In genomic region chr9:70407081-70407503, GRCh38 we compare ENCODE assay signal across 9 cellular contexts. TPM values are rescaled to one million over a fixed set of nuclear protein-coding genes. Genes with fewer than 3 reads are reported as not detected.
DNase-seq lines count a peak whose midpoint lies in the region; ATAC-seq lines count a peak whose summit lies in the region.
"Had no signal": no experiment of that assay in that cellular context is flagged by ENCODE, and none has a peak within 500 bp of the region (broad histone marks: within the 10 kb centered on the region; RNA-seq: fewer than 3 reads in every experiment).

No MANE protein-coding gene starts in this region.

- peaks cover 75% of the 10 kb centered on the region for H3K4me1 Mint-ChIP-seq in activated CD4-positive, alpha-beta T cell treated with anti-CD3 and anti-CD28 coated beads for 36 hours
- peaks cover 76% of the 10 kb centered on the region for H3K4me1 Mint-ChIP-seq in activated CD4-positive, alpha-beta T cell treated with anti-CD3 and anti-CD28 coated beads, Interleukin-2, amount 10 ng/mL, durations not matched to agents 7 days and 5 days

- CTCF ChIA-PET in activated CD4-positive, alpha-beta T cell treated with anti-CD3 and anti-CD28 coated beads for 36 hours (lab: Charles Lee): interaction anchor here (0.6 to 1.7 kb wide), 3 partner anchors 8 to 207 kb away, joined by 3 to 5 read pairs (median 3); no protein-coding TSS in a partner anchor
- CTCF ChIA-PET in activated CD4-positive, alpha-beta T cell treated with anti-CD3 and anti-CD28 coated beads, Interleukin-2, amount 10 ng/mL, durations not matched to agents 7 days and 5 days (lab: Charles Lee): interaction anchor here (0.7 to 1.3 kb wide), 2 partner anchors 19 to 1496 kb away, joined by 3 read pairs; no protein-coding TSS in a partner anchor

- H3K27ac ChIP-seq in substantia nigra (ENCODE audit: low read depth, low read length, poor library complexity, severe bottlenecking): peak overlapping the region; percentile 54

- POLR2A ChIA-PET in activated CD4-positive, alpha-beta T cell treated with anti-CD3 and anti-CD28 coated beads for 36 hours (lab: Charles Lee): interaction anchor here (0.6 to 0.7 kb wide), 2 partner anchors 101 to 159 kb away, joined by 4 to 5 read pairs; no protein-coding TSS in a partner anchor
- POLR2A ChIA-PET in activated CD4-positive, alpha-beta T cell treated with anti-CD3 and anti-CD28 coated beads, Interleukin-2, amount 10 ng/mL, durations not matched to agents 7 days and 5 days (lab: Charles Lee): no interaction called here

- H3K27me3 ChIP-seq in adipocyte (replicated peaks; ENCODE audit: control insufficient read depth, insufficient read depth, low read length): no peaks in the 10 kb centered on the region

- peak overlapping the region; percentile 69 for H3K9ac ChIP-seq in adipocyte (ENCODE audit: low read length)

- no peaks in the 10 kb centered on the region for H3K9me3 ChIP-seq in adipocyte (ENCODE audit: control insufficient read depth, low read length)

- intact Hi-C loops in activated CD4-positive, alpha-beta T cell treated with anti-CD3 and anti-CD28 coated beads for 36 hours (cut with DNase I, micrococcal nuclease): loop anchor here (2.0 to 10.0 kb wide), 2 partner anchors 16 to 1378 kb away; no protein-coding TSS in a partner anchor
- intact Hi-C loops in posterior cingulate gyrus (cut with DNase I): loop anchor here (5.0 kb wide), 1 partner anchor 55 kb away; no protein-coding TSS in a partner anchor

- DNase-seq in activated CD4-positive, alpha-beta T cell treated with anti-CD3 and anti-CD28 coated beads for 36 hours: no peak
- no peak for DNase-seq in activated CD4-positive, alpha-beta T cell treated with anti-CD3 and anti-CD28 coated beads, Interleukin-2, amount 10 ng/mL, durations not matched to agents 7 days and 5 days
- DNase-seq in adipocyte (ENCODE audit: low read depth) (peak; percentile 79), kidney tubule cell (ENCODE audit: low spot score) (peak; percentile 91), substantia nigra (lab: John Stamatoyannopoulos, UW) (no peak), posterior cingulate gyrus (no peak), NCI-H1092 treated with DMSO at 0.1 percent for 48 hours (lab: John Stamatoyannopoulos, UW) (no peak)
- DNase-seq: DMS153 had no signal

- no peaks in the 10 kb centered on the region for H3K9me3 Mint-ChIP-seq in activated CD4-positive, alpha-beta T cell treated with anti-CD3 and anti-CD28 coated beads for 36 hours (ENCODE audit: low read depth)
- no peaks in the 10 kb centered on the region for H3K9me3 Mint-ChIP-seq in activated CD4-positive, alpha-beta T cell treated with anti-CD3 and anti-CD28 coated beads, Interleukin-2, amount 10 ng/mL, durations not matched to agents 7 days and 5 days

- H3K4me1 ChIP-seq in adipocyte (ENCODE audit: control insufficient read depth, insufficient read depth, low read length): peaks cover 77% of the 10 kb centered on the region

- ATAC-seq in activated CD4-positive, alpha-beta T cell treated with anti-CD3 and anti-CD28 coated beads for 36 hours: no peak
- no peak for ATAC-seq in GM18873 (IDR thresholded peaks at IDR 0.05; ENCODE audit: low FRiP score, unreplicated experiment)

- peak overlapping the region; percentile 96 for H3K27ac Mint-ChIP-seq in activated CD4-positive, alpha-beta T cell treated with anti-CD3 and anti-CD28 coated beads for 36 hours
- H3K27ac Mint-ChIP-seq in activated CD4-positive, alpha-beta T cell treated with anti-CD3 and anti-CD28 coated beads, Interleukin-2, amount 10 ng/mL, durations not matched to agents 7 days and 5 days: no peak overlapping the region

- H3K27me3 Mint-ChIP-seq in activated CD4-positive, alpha-beta T cell treated with anti-CD3 and anti-CD28 coated beads for 36 hours: no peaks in the 10 kb centered on the region
- no peaks in the 10 kb centered on the region for H3K27me3 Mint-ChIP-seq in activated CD4-positive, alpha-beta T cell treated with anti-CD3 and anti-CD28 coated beads, Interleukin-2, amount 10 ng/mL, durations not matched to agents 7 days and 5 days

- H3K36me3 Mint-ChIP-seq in activated CD4-positive, alpha-beta T cell treated with anti-CD3 and anti-CD28 coated beads for 36 hours (ENCODE audit: low read depth): peaks cover 17% of the 10 kb centered on the region
- peaks cover 10% of the 10 kb centered on the region for H3K36me3 Mint-ChIP-seq in activated CD4-positive, alpha-beta T cell treated with anti-CD3 and anti-CD28 coated beads, Interleukin-2, amount 10 ng/mL, durations not matched to agents 7 days and 5 days (ENCODE audit: low read depth)

- H3K4me3 Mint-ChIP-seq in activated CD4-positive, alpha-beta T cell treated with anti-CD3 and anti-CD28 coated beads for 36 hours: peak overlapping the region; percentile 39
- H3K4me3 Mint-ChIP-seq in activated CD4-positive, alpha-beta T cell treated with anti-CD3 and anti-CD28 coated beads, Interleukin-2, amount 10 ng/mL, durations not matched to agents 7 days and 5 days: no peak overlapping the region

- peak overlapping the region; percentile 49 for H3K4me3 ChIP-seq in adipocyte (ENCODE audit: low read length)

- no peaks in the 10 kb centered on the region for H3K36me3 ChIP-seq in adipocyte (ENCODE audit: control insufficient read depth, insufficient read depth, low read length, severe bottlenecking)

RNA-seq across cellular contexts. Expression of gene KLF9, which starts 7.4 kb away (rescaled TPM):
- 10 to 100 TPM; 20.2 to 22.3 TPM for total RNA-seq in activated CD4-positive, alpha-beta T cell treated with anti-CD3 and anti-CD28 coated beads for 36 hours
- total RNA-seq in activated CD4-positive, alpha-beta T cell treated with anti-CD3 and anti-CD28 coated beads, Interleukin-2, amount 10 ng/mL, durations not matched to agents 7 days and 5 days: 10 to 100 TPM; 11.3 to 12.8 TPM

Comparison
In these comparisons a context has a peak if more than half of its experiments do, and no peak if none do; other contexts are left out.
1. DNase-seq: peak in adipocyte (single experiment) and kidney tubule cell (single experiment); none in activated CD4-positive, alpha-beta T cell treated with anti-CD3 and anti-CD28 coated beads for 36 hours (single experiment), activated CD4-positive, alpha-beta T cell treated with anti-CD3 and anti-CD28 coated beads, Interleukin-2, amount 10 ng/mL, durations not matched to agents 7 days and 5 days (single experiment), substantia nigra (0 of 49), posterior cingulate gyrus (0 of 10) and NCI-H1092 treated with DMSO at 0.1 percent for 48 hours (single experiment).